1 cellular context compared by ENCODE assay signal in genomic region chr7:22860784-22861482, GRCh38.
A peak's percentile ranks its signal among the peaks of the same experiment; 100 is the strongest.
TF ChIP-seq lines count a peak whose summit lies in the region.

No MANE protein-coding gene starts in this region.

TF ChIP-seq in K562, 482 proteins besides CTCF, POLR2A, EP300 and RAD21 (continued from another document):
- TF ChIP-seq POLR2AphosphoS2 (IDR thresholded peaks at IDR 0.05; ENCODE audit: low read length) (peak; percentile 82), PKNOX1 (IDR thresholded peaks at IDR 0.05) (peak; percentile 58), PBX2 (CRISPR knock-in tag; IDR thresholded peaks at IDR 0.05; ENCODE audit: low read depth) (no peak), PBX2 (tag; conservative IDR thresholded peaks at IDR 0.05; ENCODE audit: low read depth) (peak; percentile 86), GTF2F1 (IDR thresholded peaks at IDR 0.05; ENCODE audit: low read depth, low read length) (no peak), MAZ (CRISPR knock-in tag; conservative IDR thresholded peaks at IDR 0.05 in 1 of 2, IDR thresholded peaks at IDR 0.05 in 1 of 2) (peak in 1 of 2 experiments; percentile 39; a peak in 1 of 4 replicates)
